16 cellular contexts compared by ENCODE assay signal in the genomic region with DNA sequence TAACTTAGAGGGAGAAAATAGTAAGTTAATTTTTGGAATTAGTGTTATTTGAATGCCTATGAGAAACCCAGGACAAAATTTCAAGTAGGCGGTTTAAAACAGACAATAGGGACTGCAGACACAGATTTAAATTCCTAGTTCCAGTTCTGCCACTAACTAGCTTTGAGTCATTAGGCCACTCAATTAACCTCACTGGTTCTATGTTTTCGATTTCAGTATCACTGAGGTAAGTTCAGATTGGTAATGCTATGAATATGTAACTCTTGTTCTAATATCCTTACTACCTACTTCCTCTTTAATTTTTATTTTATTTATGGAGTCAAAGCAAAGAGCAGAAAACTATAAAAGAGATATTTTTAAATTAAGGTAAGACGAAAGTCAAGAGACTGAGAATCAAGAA. TPM values are rescaled to one million over a fixed set of nuclear protein-coding genes. Genes with fewer than 3 reads are reported as not detected.
A peak's percentile ranks its signal among the peaks of the same experiment; 100 is the strongest.
DNase-seq lines count a peak whose midpoint lies in the region; ATAC-seq and TF ChIP-seq lines count a peak whose summit lies in the region.
"Had no signal": no experiment of that assay in that cellular context is flagged by ENCODE, and none has a peak within 500 bp of the region (broad histone marks: within the 10 kb centered on the region; RNA-seq: fewer than 3 reads in every experiment).

No MANE protein-coding gene starts in this region.

- no peaks in the 10 kb centered on the region for H3K27me3 ChIP-seq in stomach
- H3K27me3 ChIP-seq: BE2C had no signal

- H3K36me3 ChIP-seq in stomach = peaks cover 5 to 58% (median 54%) of the 10 kb centered on the region in 4 donors
- H3K36me3 ChIP-seq: BE2C had no signal

- H3K27ac Mint-ChIP-seq in T-cell = no peak overlapping the region
- no peak overlapping the region for H3K27ac Mint-ChIP-seq in effector memory CD8-positive, alpha-beta T cell
- H3K27ac Mint-ChIP-seq: dendritic cell treated with granulocyte-macrophage colony-stimulating factor and Interleukin-4, amounts not matched to agents 40 ng/mL and 50 ng/mL, for 4 days had no signal

- H3K9me3 Mint-ChIP-seq in T-cell = no peaks in the 10 kb centered on the region
- no peaks in the 10 kb centered on the region for H3K9me3 Mint-ChIP-seq in effector memory CD8-positive, alpha-beta T cell
- H3K9me3 Mint-ChIP-seq: dendritic cell treated with granulocyte-macrophage colony-stimulating factor and Interleukin-4, amounts not matched to agents 40 ng/mL and 50 ng/mL, for 4 days; neural crest cell had no signal

- WGBS in stomach, 5 donors = 87 to 95% (median 90%) methylated on average over 3 of the region's 3 CpGs

- H3K36me3 Mint-ChIP-seq in T-cell = peaks cover 61% of the 10 kb centered on the region
- peaks cover 41% of the 10 kb centered on the region for H3K36me3 Mint-ChIP-seq in effector memory CD8-positive, alpha-beta T cell (ENCODE audit: insufficient read depth)

- H3K4me3 Mint-ChIP-seq in T-cell = no peak overlapping the region
- H3K4me3 Mint-ChIP-seq in effector memory CD8-positive, alpha-beta T cell = no peak overlapping the region
- H3K4me3 Mint-ChIP-seq: dendritic cell treated with granulocyte-macrophage colony-stimulating factor and Interleukin-4, amounts not matched to agents 40 ng/mL and 50 ng/mL, for 4 days; neural crest cell had no signal

- H3K9me3 ChIP-seq in stomach = no peaks in the 10 kb centered on the region
- H3K9me3 ChIP-seq: BE2C had no signal

- H3K27ac ChIP-seq in stomach = no peak overlapping the region
- H3K27ac ChIP-seq: skin epidermis had no signal

- no peak for TF ChIP-seq CTCF in stomach (IDR thresholded peaks at IDR 0.05)

- no peaks in the 10 kb centered on the region for H3K27me3 Mint-ChIP-seq in T-cell
- H3K27me3 Mint-ChIP-seq in effector memory CD8-positive, alpha-beta T cell = no peaks in the 10 kb centered on the region
- H3K27me3 Mint-ChIP-seq: dendritic cell treated with granulocyte-macrophage colony-stimulating factor and Interleukin-4, amounts not matched to agents 40 ng/mL and 50 ng/mL, for 4 days had no signal

- no peak for TF ChIP-seq POLR2A in stomach (IDR thresholded peaks at IDR 0.05)

- no peak for TF ChIP-seq EP300 in stomach (IDR thresholded peaks at IDR 0.05)

- H3K4me1 ChIP-seq in stomach = peaks cover 0 to 2% (median 0%) of the 10 kb centered on the region in 4 donors
- H3K4me1 ChIP-seq: BE2C had no signal

- CTCF ChIA-PET in T-cell (lab: Charles Lee) = interaction anchor here (0.6 to 1.6 kb wide), 2 partner anchors 228 kb away, joined by 4 to 6 read pairs; no protein-coding TSS in a partner anchor

- intact Hi-C loops in stomach (cut with DNase I; ENCODE audit: low total_unique reads) = no loop called here

- ATAC-seq in GM18858 (IDR thresholded peaks at IDR 0.05; ENCODE audit: unreplicated experiment) (peak; percentile 99), GM21423 (IDR thresholded peaks at IDR 0.05; ENCODE audit: unreplicated experiment) (peak; percentile 96), HG02973 (IDR thresholded peaks at IDR 0.05; ENCODE audit: unreplicated experiment) (peak; percentile 98), HG03565 (IDR thresholded peaks at IDR 0.05; ENCODE audit: unreplicated experiment) (peak; percentile 97), T-cell (replicated peaks in 1 of 4) (no peak)
- no peak for ATAC-seq in effector memory CD8-positive, alpha-beta T cell (replicated peaks)
- ATAC-seq: left colon had no signal

- POLR2A ChIA-PET in T-cell (lab: Charles Lee) = no interaction called here

- H3K4me1 Mint-ChIP-seq in T-cell = peaks cover 0 to 13% (median 2%) of the 10 kb centered on the region in 3 donors
- peaks cover 7 to 9% of the 10 kb centered on the region in 2 donors for H3K4me1 Mint-ChIP-seq in effector memory CD8-positive, alpha-beta T cell (ENCODE audit: low read depth in 2 of 2)
- H3K4me1 Mint-ChIP-seq: neural crest cell had no signal

- DNase-seq in T-cell (no peak), stomach (no peak)
- DNase-seq in effector memory CD8-positive, alpha-beta T cell = no peak
- no peak for DNase-seq in stimulated activated CD4-positive, alpha-beta T cell treated with anti-CD3 and anti-CD28 coated beads, Interleukin-4, amount 100 ng/mL, for 1 hour
- DNase-seq: BE2C, EL, KBM-7, left colon, NCI-H2081 had no signal

- H3K4me3 ChIP-seq in stomach = no peak overlapping the region
- H3K4me3 ChIP-seq: skin epidermis had no signal

RNA-seq across cellular contexts. Expression of a gene that starts 52.6 kb away (rescaled TPM):
- total RNA-seq in T-cell (10 to 100 TPM; 17.2 to 20.5 (median 18.6) TPM), stomach (10 to 100 TPM in 4 of 5 donors, 1 to 10 TPM in 1; 2.3 to 50.4 (median 32.0) TPM)
- polyA plus RNA-seq in stomach = 1 to 10 TPM; 2.3 to 9.0 (median 4.6) TPM

Comparison
In these comparisons a context has a peak if more than half of its experiments do, and no peak if none do; other contexts are left out.
1. ATAC-seq: peak in GM18858 (single experiment), GM21423 (single experiment), HG02973 (single experiment) and HG03565 (single experiment); none in T-cell (0 of 4) and effector memory CD8-positive, alpha-beta T cell (single experiment).